Comparison of ENCODE assay signal across 20 cellular contexts in genomic region chr1:4177425-4178150, GRCh38.
DNase-seq lines count a peak whose midpoint lies in the region; ATAC-seq and TF ChIP-seq lines count a peak whose summit lies in the region.
"Had no signal": no experiment of that assay in that cellular context is flagged by ENCODE, and none has a peak within 500 bp of the region (broad histone marks: within the 10 kb centered on the region; RNA-seq: fewer than 3 reads in every experiment).

No MANE protein-coding gene starts in this region.

- peaks cover 14% of the 10 kb centered on the region for H3K27me3 Mint-ChIP-seq in activated T-cell treated with anti-CD3 and anti-CD28 coated beads, Interleukin-2, amount 50 U/mL, for 24 hours

- H3K4me1 Mint-ChIP-seq in activated T-cell treated with anti-CD3 and anti-CD28 coated beads, Interleukin-2, amount 50 U/mL, for 24 hours (ENCODE audit: low read depth), result no peaks in the 10 kb centered on the region
- H3K4me1 Mint-ChIP-seq: CD14-positive monocyte had no signal

- 82 to 83% methylated on average over 21 of the region's 21 CpGs for WGBS in sigmoid colon, 2 donors

- H3K4me3 ChIP-seq in Loucy (ENCODE audit: low read length, poor library complexity, severe bottlenecking) (peak overlapping the region; percentile 31), coronary artery (no peak overlapping the region), sigmoid colon (no peak overlapping the region), H7 (ENCODE audit: insufficient read depth, low read depth, low read length) (no peak overlapping the region)

- no peak for TF ChIP-seq POLR2A in sigmoid colon (IDR thresholded peaks at IDR 0.05)

- no peaks in the 10 kb centered on the region for H3F3A ChIP-seq in Loucy (ENCODE audit: low read depth)

- TF ChIP-seq CTCF in Loucy (conservative IDR thresholded peaks at IDR 0.05; ENCODE audit: low read length) (no peak), coronary artery (IDR thresholded peaks at IDR 0.05) (no peak), sigmoid colon (IDR thresholded peaks at IDR 0.05) (no peak), GM13977 (IDR thresholded peaks at IDR 0.05; ENCODE audit: extremely low read depth, insufficient read depth, missing control alignments) (no peak)

- peaks cover 28% of the 10 kb centered on the region for H3K4me1 ChIP-seq in Loucy (ENCODE audit: insufficient read depth, low read length, poor library complexity, severe bottlenecking)
- no peaks in the 10 kb centered on the region for H3K4me1 ChIP-seq in sigmoid colon

- H3K9ac ChIP-seq in Loucy (ENCODE audit: low read depth, low read length, poor library complexity, severe bottlenecking), result peak overlapping the region; percentile 20
- H3K9ac ChIP-seq: SK-N-SH had no signal

- H4K20me1 ChIP-seq in Loucy (ENCODE audit: insufficient read depth, low read length, poor library complexity, severe bottlenecking), result no peaks in the 10 kb centered on the region

- no peak overlapping the region for H3K4me3 Mint-ChIP-seq in activated T-cell treated with anti-CD3 and anti-CD28 coated beads, Interleukin-2, amount 50 U/mL, for 24 hours
- H3K4me3 Mint-ChIP-seq: CD14-positive monocyte, HFFc6 had no signal

- DNase-seq in activated T-cell treated with anti-CD3 and anti-CD28 coated beads, Interleukin-2, amount 50 U/mL, for 24 hours, result peak; percentile 22
- no peak for DNase-seq in activated T-cell treated with anti-CD3 and anti-CD28 coated beads, Interleukin-2, amount 50 U/mL, for 48 hours
- DNase-seq in coronary artery (ENCODE audit: low spot score) (peak; percentile 29), sigmoid colon (peak; percentile 32), GM13977 (ENCODE audit: low spot score) (no peak), H7 (no peak)
- DNase-seq: 8988T, DMS53, HFFc6, KG1, NCI-H1105 treated with DMSO at 0.1 percent for 48 hours, NCI-H187 treated with DMSO at 0.1 percent for 48 hours, NCI-H446 treated with DMSO at 0.1 percent for 48 hours, NCI-H774, SK-N-SH had no signal

- H2AFZ ChIP-seq in Loucy (ENCODE audit: low read length), result peak overlapping the region; percentile 37; the same call in 1 of the 2 replicates

- H3K27ac ChIP-seq in coronary artery, result no peak overlapping the region
- no peak overlapping the region for H3K27ac ChIP-seq in sigmoid colon

- H3K36me3 ChIP-seq in Loucy (ENCODE audit: insufficient read depth, low read length) (no peaks in the 10 kb centered on the region), sigmoid colon (no peaks in the 10 kb centered on the region), H7 (replicated peaks; ENCODE audit: control insufficient read depth, insufficient read depth, low read length) (no peaks in the 10 kb centered on the region)

- H3K27ac Mint-ChIP-seq in activated T-cell treated with anti-CD3 and anti-CD28 coated beads, Interleukin-2, amount 50 U/mL, for 24 hours, result no peak overlapping the region
- H3K27ac Mint-ChIP-seq: CD14-positive monocyte, HFFc6 had no signal

- H3K36me3 Mint-ChIP-seq in activated T-cell treated with anti-CD3 and anti-CD28 coated beads, Interleukin-2, amount 50 U/mL, for 24 hours (ENCODE audit: low read depth), result no peaks in the 10 kb centered on the region
- H3K36me3 Mint-ChIP-seq: CD14-positive monocyte had no signal

- TF ChIP-seq EP300 in sigmoid colon (IDR thresholded peaks at IDR 0.05), result no peak

- H3K9me3 ChIP-seq in Loucy (ENCODE audit: insufficient read depth, low read depth, low read length) (no peaks in the 10 kb centered on the region), sigmoid colon (no peaks in the 10 kb centered on the region)
- H3K9me3 ChIP-seq: SK-N-SH had no signal

- in situ Hi-C loops in GM13977 (cut with MboI; ENCODE audit: low pct_unique_long_range_greater_than_20kb, low sequenced_read_pairs, unreplicated experiment), result no loop called here

- H3K79me2 ChIP-seq in Loucy (ENCODE audit: insufficient read depth, low read length), result no peaks in the 10 kb centered on the region

- intact Hi-C loops in sigmoid colon (cut with DNase I), result no loop called here

- no peaks in the 10 kb centered on the region for H3K9me2 ChIP-seq in Loucy (replicated peaks; ENCODE audit: low read depth, low read length)
- H3K9me2 ChIP-seq: SK-N-SH had no signal

- ATAC-seq in GM21723 (IDR thresholded peaks at IDR 0.05; ENCODE audit: unreplicated experiment), result no peak
- ATAC-seq: Panc1, Right ventricle myocardium inferior had no signal

- H3K27me3 ChIP-seq in Loucy (ENCODE audit: insufficient read depth, low read length, poor library complexity, severe bottlenecking) (no peaks in the 10 kb centered on the region), sigmoid colon (peaks cover 0 to 7% (median 0%) of the 10 kb centered on the region in 3 donors), H7 (ENCODE audit: control insufficient read depth, insufficient read depth, low read length) (no peaks in the 10 kb centered on the region)

- peak overlapping the region; percentile 56 for H3K4me2 ChIP-seq in Loucy (ENCODE audit: low read depth, low read length, poor library complexity, severe bottlenecking)
- H3K4me2 ChIP-seq: SK-N-SH had no signal

- no peaks in the 10 kb centered on the region for H3K9me3 Mint-ChIP-seq in activated T-cell treated with anti-CD3 and anti-CD28 coated beads, Interleukin-2, amount 50 U/mL, for 24 hours

Comparison
In these comparisons a context has a peak if more than half of its experiments do, and no peak if none do; other contexts are left out.
1. DNase-seq: peak in activated T-cell treated with anti-CD3 and anti-CD28 coated beads, Interleukin-2, amount 50 U/mL, for 24 hours (single experiment), coronary artery (single experiment) and sigmoid colon (single experiment); none in activated T-cell treated with anti-CD3 and anti-CD28 coated beads, Interleukin-2, amount 50 U/mL, for 48 hours (0 of 2), GM13977 (single experiment) and H7 (single experiment).